9 cellular contexts compared by ENCODE assay signal in the genomic region with DNA sequence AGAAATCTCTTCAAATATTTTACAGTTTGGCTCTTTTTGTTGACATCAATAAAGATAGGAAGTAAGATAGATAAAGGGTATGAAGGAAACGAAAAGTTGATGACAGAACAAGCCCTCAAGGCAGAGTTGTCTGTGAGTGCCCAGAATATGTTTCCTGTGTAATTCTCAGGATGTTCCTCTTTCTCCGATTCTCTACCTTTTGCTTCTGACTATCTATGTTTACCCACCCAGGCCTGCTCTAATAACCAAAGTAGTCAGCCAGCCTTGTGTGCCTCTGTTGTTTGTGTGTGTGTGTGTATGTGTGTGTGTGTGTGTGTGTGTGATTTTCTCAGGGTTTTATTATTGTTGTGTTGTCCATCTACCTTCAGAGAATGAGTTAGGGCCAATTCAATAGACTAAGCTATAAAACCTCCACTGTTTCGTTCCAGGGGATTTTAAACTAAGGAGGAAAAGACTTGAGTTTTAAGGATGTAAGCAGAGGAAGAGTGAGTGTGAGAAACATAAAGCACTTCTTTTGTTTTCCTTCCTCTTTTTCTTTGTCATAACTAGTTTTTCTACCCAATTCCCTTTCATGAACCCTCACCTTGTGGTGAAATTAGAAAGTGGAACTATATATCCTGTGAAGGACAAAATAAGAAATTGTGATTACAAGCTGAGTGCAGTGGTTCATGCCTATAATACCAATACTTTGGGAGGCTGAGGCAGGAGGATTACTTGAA.
DNase-seq lines count a peak whose midpoint lies in the region; ATAC-seq and TF ChIP-seq lines count a peak whose summit lies in the region.
"Had no signal": no experiment of that assay in that cellular context is flagged by ENCODE, and none has a peak within 500 bp of the region (broad histone marks: within the 10 kb centered on the region; RNA-seq: fewer than 3 reads in every experiment).

No MANE protein-coding gene starts in this region.

- no peak for DNase-seq in naive thymus-derived CD4-positive, alpha-beta T cell
- no peak for DNase-seq in T-helper 1 cell
- no peak for DNase-seq in ovary
- DNase-seq in AG20443 (ENCODE audit: low spot score) = no peak
- no peak for DNase-seq in NCI-H1105 treated with DMSO at 0.1 percent for 48 hours (lab: John Stamatoyannopoulos, UW)
- DNase-seq: stimulated activated CD4-positive, alpha-beta T cell treated with anti-CD3 and anti-CD28 coated beads, Interleukin-1b, Interleukin-23, amount 100 ng/mL, for 48 hours had no signal

- H3K79me2 ChIP-seq in Loucy (ENCODE audit: insufficient read depth, low read length) = no peaks in the 10 kb centered on the region

- peaks cover 0 to 2% (median 0%) of the 10 kb centered on the region in 11 donors for H3K9me3 Mint-ChIP-seq in naive thymus-derived CD4-positive, alpha-beta T cell

- intact Hi-C loops in naive thymus-derived CD4-positive, alpha-beta T cell (cut with micrococcal nuclease) = no loop called here
- intact Hi-C loops in ovary (cut with DNase I) = no loop called here

- H3K9me3 ChIP-seq in Loucy (ENCODE audit: insufficient read depth, low read depth, low read length) (no peaks in the 10 kb centered on the region), ovary (no peaks in the 10 kb centered on the region)
- no peaks in the 10 kb centered on the region for H3K9me3 ChIP-seq in naive thymus-derived CD4-positive, alpha-beta T cell (ENCODE audit: control insufficient read depth in 2 of 3, low read length in 3 of 3)

- H3K27me3 Mint-ChIP-seq in naive thymus-derived CD4-positive, alpha-beta T cell = peaks cover 0 to 11% (median 4%) of the 10 kb centered on the region in 5 donors

- H3K9ac ChIP-seq in Loucy (ENCODE audit: low read depth, low read length, poor library complexity, severe bottlenecking) = no peak overlapping the region

- no peaks in the 10 kb centered on the region for H3K36me3 ChIP-seq in Loucy (ENCODE audit: insufficient read depth, low read length)
- no peaks in the 10 kb centered on the region for H3K36me3 ChIP-seq in naive thymus-derived CD4-positive, alpha-beta T cell (ENCODE audit: control insufficient read depth in 2 of 3, insufficient read depth in 3 of 3, low read length in 3 of 3)
- H3K36me3 ChIP-seq in ovary = no peaks in the 10 kb centered on the region

- H3K27me3 ChIP-seq in Loucy (ENCODE audit: insufficient read depth, low read length, poor library complexity, severe bottlenecking) (no peaks in the 10 kb centered on the region), ovary (no peaks in the 10 kb centered on the region)
- no peaks in the 10 kb centered on the region for H3K27me3 ChIP-seq in naive thymus-derived CD4-positive, alpha-beta T cell (ENCODE audit: control insufficient read depth in 2 of 2, insufficient read depth in 2 of 2, low read length in 2 of 2)

- no peaks in the 10 kb centered on the region for H3K36me3 Mint-ChIP-seq in naive thymus-derived CD4-positive, alpha-beta T cell

- TF ChIP-seq POLR2A in ovary (IDR thresholded peaks at IDR 0.05) = no peak

- peak; percentile 85 for ATAC-seq in GM18909 (IDR thresholded peaks at IDR 0.05; ENCODE audit: poor library complexity, unreplicated experiment)
- ATAC-seq in HG02763 (IDR thresholded peaks at IDR 0.05; ENCODE audit: unreplicated experiment) = peak; percentile 68
- peak; percentile 40 for ATAC-seq in naive thymus-derived CD4-positive, alpha-beta T cell

- 66 to 70% (median 70%) methylated on average over 3 of the region's 3 CpGs for WGBS in ovary, 3 donors

- no peaks in the 10 kb centered on the region for H3K9me2 ChIP-seq in Loucy (replicated peaks; ENCODE audit: low read depth, low read length)

- TF ChIP-seq EP300 in ovary (IDR thresholded peaks at IDR 0.05) = no peak

- CTCF ChIA-PET in naive thymus-derived CD4-positive, alpha-beta T cell (lab: Charles Lee) = no interaction called here

- H3K27ac Mint-ChIP-seq in naive thymus-derived CD4-positive, alpha-beta T cell = no peak overlapping the region

- 0 out of 2 replicates have a peak overlapping the region, but pooled peaks have one; percentile 32 for H2AFZ ChIP-seq in Loucy (ENCODE audit: low read length)

- no peak; the same call in 1 of the 2 replicates for TF ChIP-seq CTCF in Loucy (conservative IDR thresholded peaks at IDR 0.05; ENCODE audit: low read length)
- TF ChIP-seq CTCF in ovary (IDR thresholded peaks at IDR 0.05) = no peak

- H3K4me2 ChIP-seq in Loucy (ENCODE audit: low read depth, low read length, poor library complexity, severe bottlenecking) = no peak overlapping the region

- H3K27ac ChIP-seq in naive thymus-derived CD4-positive, alpha-beta T cell (ENCODE audit: low read depth, low read length) = no peak overlapping the region
- no peak overlapping the region for H3K27ac ChIP-seq in ovary

- no peak overlapping the region for H3K4me3 ChIP-seq in Loucy (ENCODE audit: low read length, poor library complexity, severe bottlenecking)
- no peak overlapping the region for H3K4me3 ChIP-seq in naive thymus-derived CD4-positive, alpha-beta T cell (ENCODE audit: low read length)
- no peak overlapping the region for H3K4me3 ChIP-seq in ovary

- POLR2A ChIA-PET in naive thymus-derived CD4-positive, alpha-beta T cell (lab: Charles Lee) = no interaction called here

- H3F3A ChIP-seq in Loucy (ENCODE audit: low read depth) = no peaks in the 10 kb centered on the region

- no peaks in the 10 kb centered on the region for H4K20me1 ChIP-seq in Loucy (ENCODE audit: insufficient read depth, low read length, poor library complexity, severe bottlenecking)

- H3K4me1 ChIP-seq in Loucy (ENCODE audit: insufficient read depth, low read length, poor library complexity, severe bottlenecking) (peaks cover 6% of the 10 kb centered on the region), ovary (ENCODE audit: insufficient read depth) (no peaks in the 10 kb centered on the region)
- H3K4me1 ChIP-seq in naive thymus-derived CD4-positive, alpha-beta T cell (ENCODE audit: control insufficient read depth in 2 of 2, insufficient read depth in 2 of 2, low read length in 2 of 2) = no peaks in the 10 kb centered on the region

- H3K4me3 Mint-ChIP-seq in naive thymus-derived CD4-positive, alpha-beta T cell = no peak overlapping the region

- peaks cover 0 to 11% (median 0%) of the 10 kb centered on the region in 7 donors for H3K4me1 Mint-ChIP-seq in naive thymus-derived CD4-positive, alpha-beta T cell
